3 cellular contexts compared by ENCODE assay signal in genomic region chr1:110174961-110175360, GRCh38.
TF ChIP-seq lines count a peak whose summit lies in the region.

No MANE protein-coding gene starts in this region.

TF ChIP-seq in IMR-90, 13 proteins besides CTCF, POLR2A, EP300 and RAD21:
- no peak for TF ChIP-seq CEBPB (IDR thresholded peaks at IDR 0.05; ENCODE audit: low read depth, low read length)
- no peak for TF ChIP-seq FOS (IDR thresholded peaks at IDR 0.05; ENCODE audit: low read depth, low read length)
- TF ChIP-seq MXI1 (IDR thresholded peaks at IDR 0.05; ENCODE audit: borderline replicate concordance, low read depth, low read length) = no peak
- TF ChIP-seq RFX5 (IDR thresholded peaks at IDR 0.05; ENCODE audit: low read depth, low read length) = no peak
- TF ChIP-seq BHLHE40 (IDR thresholded peaks at IDR 0.05; ENCODE audit: low read depth, low read length) = no peak
- TF ChIP-seq MAZ (IDR thresholded peaks at IDR 0.05; ENCODE audit: borderline replicate concordance, low read depth, low read length) = no peak
- no peak for TF ChIP-seq MAFK (IDR thresholded peaks at IDR 0.05; ENCODE audit: low read depth, low read length)
- no peak for TF ChIP-seq RCOR1 (IDR thresholded peaks at IDR 0.05; ENCODE audit: insufficient replicate concordance, low read length)
- no peak for TF ChIP-seq SMC3 (IDR thresholded peaks at IDR 0.05; ENCODE audit: low read depth, low read length)
- TF ChIP-seq ELK1 (IDR thresholded peaks at IDR 0.05; ENCODE audit: borderline replicate concordance, low read depth, low read length) = no peak
- TF ChIP-seq USF2 (IDR thresholded peaks at IDR 0.05; ENCODE audit: low read depth, low read length) = no peak
- no peak for TF ChIP-seq CHD1 (IDR thresholded peaks at IDR 0.05; ENCODE audit: low read depth, low read length)
- no peak for TF ChIP-seq NFE2L2 (IDR thresholded peaks at IDR 0.05; ENCODE audit: low read depth, low read length)
TF ChIP-seq in IMR-90: peak in this region for 0.

TF ChIP-seq in SK-N-SH, 30 proteins besides CTCF, POLR2A, EP300 and RAD21:
- TF ChIP-seq NRF1 (IDR thresholded peaks at IDR 0.05; ENCODE audit: low read depth, low read length) (no peak), EZH2phosphoT487 (IDR thresholded peaks at IDR 0.05; ENCODE audit: borderline replicate concordance, low read depth) (no peak), TAF1 (IDR thresholded peaks at IDR 0.05; ENCODE audit: borderline replicate concordance, low read depth, low read length) (no peak), POLR2AphosphoS5 (IDR thresholded peaks at IDR 0.05; ENCODE audit: low read depth, low read length) (no peak)

TF ChIP-seq in WTC11, 78 proteins besides CTCF, POLR2A, EP300 and RAD21:
- no peak for TF ChIP-seq ZNF512 (CRISPR knock-in tag; IDR thresholded peaks at IDR 0.05; ENCODE audit: borderline replicate concordance)
- no peak for TF ChIP-seq FOXK1 (CRISPR knock-in tag; IDR thresholded peaks at IDR 0.05)
